In the genomic region with DNA sequence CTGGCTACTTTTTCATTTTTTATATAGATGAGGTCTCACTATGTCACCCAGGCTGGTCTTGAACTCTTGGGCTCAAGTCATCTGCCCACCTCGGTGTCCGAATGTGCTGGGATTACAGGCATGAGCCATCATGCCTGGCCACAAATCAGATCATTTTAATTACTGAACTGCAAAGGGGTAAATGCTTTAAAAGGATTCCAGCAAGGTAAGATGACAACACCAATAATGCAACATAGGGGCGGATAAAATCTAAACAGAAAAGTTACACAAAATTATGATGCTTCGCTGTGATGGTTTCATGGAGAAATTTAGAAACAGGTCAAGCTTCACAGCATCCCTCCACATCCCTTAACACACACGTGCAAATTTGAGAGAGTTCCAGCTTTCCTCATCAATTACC, we compare ENCODE assay signal across 23 cellular contexts. TPM values are rescaled to one million over a fixed set of nuclear protein-coding genes. Genes with fewer than 3 reads are reported as not detected.
DNase-seq lines count a peak whose midpoint lies in the region; ATAC-seq and TF ChIP-seq lines count a peak whose summit lies in the region.
"Had no signal": no experiment of that assay in that cellular context is flagged by ENCODE, and none has a peak within 500 bp of the region (broad histone marks: within the 10 kb centered on the region; RNA-seq: fewer than 3 reads in every experiment).

No MANE protein-coding gene starts in this region.

- intact Hi-C loops in activated T-helper 1 cell treated with anti-CD3 and anti-CD28 coated beads, Interleukin-12 subunit alpha, Interleukin-12 subunit beta, Interleukin-2, Interleukin-4 antibody, amounts not matched to agents 30 ng/mL and 10 ng/mL and 1 ng/mL, durations not matched to agents 14 hours and 24 hours and 36 hours (cut with micrococcal nuclease) = no loop called here

- no peak overlapping the region for H2BK15ac ChIP-seq in H9 (ENCODE audit: low read depth, low read length)

- H3T11ph ChIP-seq in H9 (ENCODE audit: low read length) = no peak overlapping the region

- H3K27me3 ChIP-seq in H9 (ENCODE audit: insufficient read depth, low read length) = no peaks in the 10 kb centered on the region

- no peak overlapping the region for H3K23ac ChIP-seq in H9 (ENCODE audit: insufficient read length, low read depth, low read length)

- H2AK5ac ChIP-seq in H9 (ENCODE audit: insufficient read length, low read length) = no peak overlapping the region

- peaks cover 12% of the 10 kb centered on the region for H3K36me3 Mint-ChIP-seq in stimulated activated naive CD8-positive, alpha-beta T cell treated with anti-CD3 and anti-CD28 coated beads, Interleukin-15, Interleukin-2, amounts not matched to agents 100 ng/mL and 50 ng/mL, for 24 hours (ENCODE audit: low read depth)
- H3K36me3 Mint-ChIP-seq in H9 (ENCODE audit: insufficient read depth in 1 of 3, low read depth in 3 of 3) = peaks cover 0 to 11% (median 5%) of the 10 kb centered on the region in 3 experiments; a peak in 6 of 7 replicates
- peaks cover 34% of the 10 kb centered on the region for H3K36me3 Mint-ChIP-seq in effector memory CD8-positive, alpha-beta T cell (ENCODE audit: insufficient read depth)
- peaks cover 16% of the 10 kb centered on the region for H3K36me3 Mint-ChIP-seq in stimulated activated memory B cell treated with anti-CD40 and anti-IgM and Interleukin-4, amounts not matched to agents 10 μg/mL and 1 μg/mL and 100 μg/mL, for 72 hours
- peaks cover 9% of the 10 kb centered on the region for H3K36me3 Mint-ChIP-seq in activated T-helper 1 cell treated with anti-CD3 and anti-CD28 coated beads, Interleukin-12 subunit alpha, Interleukin-12 subunit beta, Interleukin-2, Interleukin-4 antibody, amounts not matched to agents 30 ng/mL and 10 ng/mL and 1 ng/mL, durations not matched to agents 14 hours and 24 hours and 36 hours (ENCODE audit: low read depth)

- H3K9me3 Mint-ChIP-seq in stimulated activated naive CD8-positive, alpha-beta T cell treated with anti-CD3 and anti-CD28 coated beads, Interleukin-15, Interleukin-2, amounts not matched to agents 100 ng/mL and 50 ng/mL, for 24 hours = no peaks in the 10 kb centered on the region
- no peaks in the 10 kb centered on the region for H3K9me3 Mint-ChIP-seq in H9
- H3K9me3 Mint-ChIP-seq in effector memory CD8-positive, alpha-beta T cell = no peaks in the 10 kb centered on the region
- H3K9me3 Mint-ChIP-seq in stimulated activated memory B cell treated with anti-CD40 and anti-IgM and Interleukin-4, amounts not matched to agents 10 μg/mL and 1 μg/mL and 100 μg/mL, for 72 hours = no peaks in the 10 kb centered on the region
- H3K9me3 Mint-ChIP-seq in activated T-helper 1 cell treated with anti-CD3 and anti-CD28 coated beads, Interleukin-12 subunit alpha, Interleukin-12 subunit beta, Interleukin-2, Interleukin-4 antibody, amounts not matched to agents 30 ng/mL and 10 ng/mL and 1 ng/mL, durations not matched to agents 14 hours and 24 hours and 36 hours = no peaks in the 10 kb centered on the region

- H3K9me3 ChIP-seq in H9 (ENCODE audit: control insufficient read depth, low read depth, low read length) = no peaks in the 10 kb centered on the region

- no peak for ATAC-seq in stimulated activated naive CD8-positive, alpha-beta T cell treated with anti-CD3 and anti-CD28 coated beads, Interleukin-15, Interleukin-2, amounts not matched to agents 100 U/mL and 50 U/mL, for 24 hours
- ATAC-seq in effector memory CD8-positive, alpha-beta T cell (replicated peaks) = no peak
- no peak for ATAC-seq in stimulated activated memory B cell treated with anti-CD40 and anti-IgM and Interleukin-4, amounts not matched to agents 10 μg/mL and 1 μg/mL and 100 μg/mL, for 72 hours
- ATAC-seq in HG02763 (IDR thresholded peaks at IDR 0.05; ENCODE audit: unreplicated experiment) = no peak
- ATAC-seq: GM12878, SK-N-SH treated with all-trans-retinoic acid at 6 μM for 48 hours had no signal

- peak overlapping the region; percentile 7 for H3K27ac Mint-ChIP-seq in stimulated activated naive CD8-positive, alpha-beta T cell treated with anti-CD3 and anti-CD28 coated beads, Interleukin-15, Interleukin-2, amounts not matched to agents 100 ng/mL and 50 ng/mL, for 24 hours
- H3K27ac Mint-ChIP-seq in H9 = peak overlapping the region in 2 of 3 experiments; percentile 15 to 62; a peak in 3 of 7 replicates
- H3K27ac Mint-ChIP-seq in effector memory CD8-positive, alpha-beta T cell = peak overlapping the region; percentile 9 to 49
- peak overlapping the region; percentile 53 for H3K27ac Mint-ChIP-seq in stimulated activated memory B cell treated with anti-CD40 and anti-IgM and Interleukin-4, amounts not matched to agents 10 μg/mL and 1 μg/mL and 100 μg/mL, for 72 hours
- H3K27ac Mint-ChIP-seq in activated T-helper 1 cell treated with anti-CD3 and anti-CD28 coated beads, Interleukin-12 subunit alpha, Interleukin-12 subunit beta, Interleukin-2, Interleukin-4 antibody, amounts not matched to agents 30 ng/mL and 10 ng/mL and 1 ng/mL, durations not matched to agents 14 hours and 24 hours and 36 hours = no peak overlapping the region

- peaks cover 3% of the 10 kb centered on the region; the same call in 1 of the 2 replicates for H3K79me2 ChIP-seq in H9 (ENCODE audit: insufficient read depth, low read length)

- H2BK20ac ChIP-seq in H9 (ENCODE audit: low read depth, low read length, poor library complexity, severe bottlenecking) = no peak overlapping the region

- no peak overlapping the region for H4K91ac ChIP-seq in H9 (ENCODE audit: insufficient read length, low read depth, low read length)

- H3K4ac ChIP-seq in H9 (ENCODE audit: low read depth, low read length) = no peak overlapping the region

- DNase-seq in stimulated activated naive CD8-positive, alpha-beta T cell treated with anti-CD3 and anti-CD28 coated beads, Interleukin-15, Interleukin-2, amounts not matched to agents 100 U/mL and 50 U/mL, for 24 hours = no peak
- no peak for DNase-seq in H9
- no peak for DNase-seq in effector memory CD8-positive, alpha-beta T cell
- no peak for DNase-seq in HUDEP-2 (lab: John Stamatoyannopoulos, UW; ENCODE audit: unreplicated experiment in 76 of 76)
- DNase-seq in activated T-helper 1 cell treated with anti-CD3 and anti-CD28 coated beads, Interleukin-12 subunit alpha, Interleukin-12 subunit beta, Interleukin-2, Interleukin-4 antibody, amounts not matched to agents 30 ng/mL and 10 ng/mL and 1 ng/mL, durations not matched to agents 14 hours and 24 hours and 36 hours (ENCODE audit: low spot score) = no peak
- DNase-seq: C1 segment of cervical spinal cord, EL, MV-4-11, NCI-H1417, NCI-H187, NCI-H2107, NCI-H510A treated with DMSO at 0.1 percent for 48 hours, NCI-H774, OCI-M1, SIG-M5 had no signal

- H2BK12ac ChIP-seq in H9 (ENCODE audit: insufficient read length, low read depth, low read length) = no peak overlapping the region

- no peak overlapping the region for H2BK120ac ChIP-seq in H9 (ENCODE audit: low read depth, low read length, poor library complexity, severe bottlenecking)

- no peaks in the 10 kb centered on the region for H3K27me3 Mint-ChIP-seq in stimulated activated naive CD8-positive, alpha-beta T cell treated with anti-CD3 and anti-CD28 coated beads, Interleukin-15, Interleukin-2, amounts not matched to agents 100 ng/mL and 50 ng/mL, for 24 hours
- H3K27me3 Mint-ChIP-seq in H9 (ENCODE audit: low read depth) = no peaks in the 10 kb centered on the region
- H3K27me3 Mint-ChIP-seq in effector memory CD8-positive, alpha-beta T cell = no peaks in the 10 kb centered on the region
- no peaks in the 10 kb centered on the region for H3K27me3 Mint-ChIP-seq in stimulated activated memory B cell treated with anti-CD40 and anti-IgM and Interleukin-4, amounts not matched to agents 10 μg/mL and 1 μg/mL and 100 μg/mL, for 72 hours
- peaks cover 4% of the 10 kb centered on the region for H3K27me3 Mint-ChIP-seq in activated T-helper 1 cell treated with anti-CD3 and anti-CD28 coated beads, Interleukin-12 subunit alpha, Interleukin-12 subunit beta, Interleukin-2, Interleukin-4 antibody, amounts not matched to agents 30 ng/mL and 10 ng/mL and 1 ng/mL, durations not matched to agents 14 hours and 24 hours and 36 hours (ENCODE audit: insufficient read depth)

- no peak for TF ChIP-seq CTCF in H9 (conservative IDR thresholded peaks at IDR 0.05)

- H3K23me2 ChIP-seq in H9 (ENCODE audit: insufficient read length, low read depth, low read length, poor library complexity, severe bottlenecking) = no peaks in the 10 kb centered on the region

- H4K5ac ChIP-seq in H9 (ENCODE audit: insufficient read length, low read depth, low read length) = no peak overlapping the region

- H3K4me1 ChIP-seq in H9 (ENCODE audit: insufficient read depth, low read length) = no peaks in the 10 kb centered on the region; the same call in 1 of the 2 replicates

- H3K9ac ChIP-seq in H9 (ENCODE audit: extremely low read depth, insufficient read length, low read length) = no peak overlapping the region
- H3K9ac ChIP-seq: KMS-11 had no signal

- H3K27ac ChIP-seq in H9 (ENCODE audit: insufficient read length, low read depth, low read length) = no peak overlapping the region
- H3K27ac ChIP-seq: KMS-11 had no signal

- H2BK5ac ChIP-seq in H9 (ENCODE audit: insufficient read length, low read length) = no peak overlapping the region

- H3K4me1 Mint-ChIP-seq in stimulated activated naive CD8-positive, alpha-beta T cell treated with anti-CD3 and anti-CD28 coated beads, Interleukin-15, Interleukin-2, amounts not matched to agents 100 ng/mL and 50 ng/mL, for 24 hours (ENCODE audit: low read depth) = peaks cover 63% of the 10 kb centered on the region
- H3K4me1 Mint-ChIP-seq in H9 = peaks cover 28 to 30% of the 10 kb centered on the region in 2 experiments
- H3K4me1 Mint-ChIP-seq in effector memory CD8-positive, alpha-beta T cell (ENCODE audit: low read depth in 2 of 2) = peaks cover 52 to 56% of the 10 kb centered on the region in 2 donors
- peaks cover 44% of the 10 kb centered on the region for H3K4me1 Mint-ChIP-seq in stimulated activated memory B cell treated with anti-CD40 and anti-IgM and Interleukin-4, amounts not matched to agents 10 μg/mL and 1 μg/mL and 100 μg/mL, for 72 hours
- peaks cover 30% of the 10 kb centered on the region for H3K4me1 Mint-ChIP-seq in activated T-helper 1 cell treated with anti-CD3 and anti-CD28 coated beads, Interleukin-12 subunit alpha, Interleukin-12 subunit beta, Interleukin-2, Interleukin-4 antibody, amounts not matched to agents 30 ng/mL and 10 ng/mL and 1 ng/mL, durations not matched to agents 14 hours and 24 hours and 36 hours (ENCODE audit: low read depth)

- no peak overlapping the region for H3K4me2 ChIP-seq in H9 (ENCODE audit: insufficient read depth, insufficient read length, low read length)
- H3K4me2 ChIP-seq: KMS-11 had no signal

- no peak overlapping the region for H3K56ac ChIP-seq in H9 (ENCODE audit: insufficient read length, low read depth, low read length)

- H4K20me1 ChIP-seq in H9 (ENCODE audit: control insufficient read depth, insufficient read depth, insufficient read length) = no peaks in the 10 kb centered on the region

- H4K8ac ChIP-seq in H9 (replicated peaks; ENCODE audit: insufficient read length, low read depth, low read length) = no peak overlapping the region

- peaks cover 10% of the 10 kb centered on the region for H3K79me1 ChIP-seq in H9 (ENCODE audit: insufficient read depth, low read depth, low read length, poor library complexity, severe bottlenecking)

- H3K18ac ChIP-seq in H9 (ENCODE audit: insufficient read length, low read depth, low read length) = no peak overlapping the region

- no peak overlapping the region for H3K4me3 Mint-ChIP-seq in stimulated activated naive CD8-positive, alpha-beta T cell treated with anti-CD3 and anti-CD28 coated beads, Interleukin-15, Interleukin-2, amounts not matched to agents 100 ng/mL and 50 ng/mL, for 24 hours
- no peak overlapping the region for H3K4me3 Mint-ChIP-seq in H9
- no peak overlapping the region for H3K4me3 Mint-ChIP-seq in effector memory CD8-positive, alpha-beta T cell
- no peak overlapping the region for H3K4me3 Mint-ChIP-seq in stimulated activated memory B cell treated with anti-CD40 and anti-IgM and Interleukin-4, amounts not matched to agents 10 μg/mL and 1 μg/mL and 100 μg/mL, for 72 hours
- no peak overlapping the region for H3K4me3 Mint-ChIP-seq in activated T-helper 1 cell treated with anti-CD3 and anti-CD28 coated beads, Interleukin-12 subunit alpha, Interleukin-12 subunit beta, Interleukin-2, Interleukin-4 antibody, amounts not matched to agents 30 ng/mL and 10 ng/mL and 1 ng/mL, durations not matched to agents 14 hours and 24 hours and 36 hours

- H3K14ac ChIP-seq in H9 (ENCODE audit: insufficient read depth, low read length) = no peak overlapping the region

- no CpG with 5 or more reads among the region's 5 CpGs for WGBS in H9 (ENCODE audit: extremely low coverage, insufficient read length, low lambda C conversion rate)

- no peak overlapping the region for H2AFZ ChIP-seq in H9 (ENCODE audit: low read length)

RNA-seq across cellular contexts. Expression of a gene that starts 32.3 kb away (rescaled TPM):
- total RNA-seq in H9 (2021) = 50.9 and 52.5 TPM in 2 replicates
- 28.1 and 30.3 TPM in 2 replicates for total RNA-seq in activated T-helper 1 cell treated with anti-CD3 and anti-CD28 coated beads, Interleukin-12 subunit alpha, Interleukin-12 subunit beta, Interleukin-2, Interleukin-4 antibody, amounts not matched to agents 30 ng/mL and 10 ng/mL and 1 ng/mL, durations not matched to agents 14 hours and 24 hours and 36 hours

RNA-seq across cellular contexts. Expression of a gene that starts 37.2 kb away (rescaled TPM):
- 1.1 and 1.4 TPM in 2 replicates for total RNA-seq in H9 (2021)
- not detected in 2 replicates for total RNA-seq in activated T-helper 1 cell treated with anti-CD3 and anti-CD28 coated beads, Interleukin-12 subunit alpha, Interleukin-12 subunit beta, Interleukin-2, Interleukin-4 antibody, amounts not matched to agents 30 ng/mL and 10 ng/mL and 1 ng/mL, durations not matched to agents 14 hours and 24 hours and 36 hours
- total RNA-seq: A673 had no signal

RNA-seq across cellular contexts. Expression of a gene that starts 39.8 kb away (rescaled TPM):
- 4.2 and 5.9 TPM in 2 replicates for total RNA-seq in H9 (2021)
- total RNA-seq in activated T-helper 1 cell treated with anti-CD3 and anti-CD28 coated beads, Interleukin-12 subunit alpha, Interleukin-12 subunit beta, Interleukin-2, Interleukin-4 antibody, amounts not matched to agents 30 ng/mL and 10 ng/mL and 1 ng/mL, durations not matched to agents 14 hours and 24 hours and 36 hours = not detected in 2 replicates
- total RNA-seq: GM12878, RPMI7951 had no signal

RNA-seq across cellular contexts. Expression of a gene that starts 44.5 kb away (rescaled TPM):
- 2.9 and 3.4 TPM in 2 replicates for total RNA-seq in H9 (2021)
- total RNA-seq in activated T-helper 1 cell treated with anti-CD3 and anti-CD28 coated beads, Interleukin-12 subunit alpha, Interleukin-12 subunit beta, Interleukin-2, Interleukin-4 antibody, amounts not matched to agents 30 ng/mL and 10 ng/mL and 1 ng/mL, durations not matched to agents 14 hours and 24 hours and 36 hours = 0.18 and 0.29 TPM in 2 replicates
- total RNA-seq: A673, GM12878, RPMI7951 had no signal

RNA-seq across cellular contexts. Expression of a gene that starts 50.1 kb away (rescaled TPM):
- total RNA-seq in H9 (2021) = 154 TPM in 2 replicates
- total RNA-seq in activated T-helper 1 cell treated with anti-CD3 and anti-CD28 coated beads, Interleukin-12 subunit alpha, Interleukin-12 subunit beta, Interleukin-2, Interleukin-4 antibody, amounts not matched to agents 30 ng/mL and 10 ng/mL and 1 ng/mL, durations not matched to agents 14 hours and 24 hours and 36 hours = 110 and 115 TPM in 2 replicates
